In genomic region chr22:28116261-28116673, GRCh38 we compare ENCODE assay signal across 11 cellular contexts.
A peak's percentile ranks its signal among the peaks of the same experiment; 100 is the strongest.
DNase-seq lines count a peak whose midpoint lies in the region; ATAC-seq and TF ChIP-seq lines count a peak whose summit lies in the region.
"Had no signal": no experiment of that assay in that cellular context is flagged by ENCODE, and none has a peak within 500 bp of the region (broad histone marks: within the 10 kb centered on the region; RNA-seq: fewer than 3 reads in every experiment).

No MANE protein-coding gene starts in this region.

- H3K27me3 ChIP-seq in lung (ENCODE audit: control insufficient read depth, insufficient read depth) = no peaks in the 10 kb centered on the region

- no peaks in the 10 kb centered on the region for H3K27me3 Mint-ChIP-seq in T-cell
- H3K27me3 Mint-ChIP-seq: activated naive CD8-positive, alpha-beta T cell had no signal

- no peaks in the 10 kb centered on the region for H3K9me3 ChIP-seq in lung (ENCODE audit: control insufficient read depth in 2 of 2, insufficient read depth in 1 of 2, low read length in 1 of 2)

- H3K27ac Mint-ChIP-seq in T-cell = no peak overlapping the region
- H3K27ac Mint-ChIP-seq: activated naive CD8-positive, alpha-beta T cell had no signal

- POLR2A ChIA-PET in T-cell (lab: Charles Lee) = no interaction called here

- no peaks in the 10 kb centered on the region for H3K36me3 ChIP-seq in lung (ENCODE audit: control insufficient read depth in 2 of 2, insufficient read depth in 2 of 2, low read length in 2 of 2)

- no peak overlapping the region for H3K4me3 ChIP-seq in lung

- WGBS in lung, 2 donors = 74% methylated on average over 2 of the region's 2 CpGs

- peak overlapping the region in 1 of 2 donors; percentile 12 for H3K27ac ChIP-seq in lung (ENCODE audit: low read depth in 1 of 2, low read length in 1 of 2)

- H3K36me3 Mint-ChIP-seq in T-cell = no peaks in the 10 kb centered on the region
- H3K36me3 Mint-ChIP-seq: activated naive CD8-positive, alpha-beta T cell had no signal

- peaks cover 0 to 15% of the 10 kb centered on the region in 2 donors for H3K4me1 ChIP-seq in lung (ENCODE audit: control insufficient read depth in 2 of 2, insufficient read depth in 2 of 2, low read length in 2 of 2)

- no peak overlapping the region for H3K4me3 Mint-ChIP-seq in T-cell
- H3K4me3 Mint-ChIP-seq: activated naive CD8-positive, alpha-beta T cell had no signal

- H3K9me3 Mint-ChIP-seq in T-cell = no peaks in the 10 kb centered on the region

- DNase-seq in LHCN-M2 (ENCODE audit: low read depth) (peak; percentile 74), dermis blood vessel endothelial cell (peak; percentile 10), lung (ENCODE audit: low spot score) (no peak), ureter (ENCODE audit: low spot score) (peak; percentile 47), NCI-H146 treated with DMSO at 0.1 percent for 48 hours (lab: John Stamatoyannopoulos, UW; ENCODE audit: unreplicated experiment) (no peak), NCI-H1417 treated with DMSO at 0.1 percent for 48 hours (lab: John Stamatoyannopoulos, UW) (no peak), left lobe of liver (ENCODE audit: low spot score) (no peak), T-cell (no peak)
- DNase-seq: NCI-H187 treated with DMSO at 0.1 percent for 48 hours; stimulated activated CD4-positive, alpha-beta T cell treated with anti-CD3 and anti-CD28 coated beads, Interleukin-4, amount 100 ng/mL, for 1 hour had no signal

- no peak for TF ChIP-seq CTCF in lung (IDR thresholded peaks at IDR 0.05; ENCODE audit: control extremely low read depth, extremely low read depth)

- no peaks in the 10 kb centered on the region for H3K4me1 Mint-ChIP-seq in T-cell

- CTCF ChIA-PET in T-cell (lab: Charles Lee) = no interaction called here

- peak; percentile 70 for ATAC-seq in lung (ENCODE audit: insufficient read depth, low FRiP score)
- no peak for ATAC-seq in left lobe of liver
- ATAC-seq in T-cell (replicated peaks in 1 of 4) = no peak

Comparison
In these comparisons a context has a peak if more than half of its experiments do, and no peak if none do; other contexts are left out.
1. DNase-seq: peak in LHCN-M2 (single experiment), dermis blood vessel endothelial cell (single experiment) and ureter (single experiment); none in lung (single experiment), NCI-H146 treated with DMSO at 0.1 percent for 48 hours (single experiment), NCI-H1417 treated with DMSO at 0.1 percent for 48 hours (single experiment), left lobe of liver (single experiment) and T-cell (0 of 34).